In the genomic region with DNA sequence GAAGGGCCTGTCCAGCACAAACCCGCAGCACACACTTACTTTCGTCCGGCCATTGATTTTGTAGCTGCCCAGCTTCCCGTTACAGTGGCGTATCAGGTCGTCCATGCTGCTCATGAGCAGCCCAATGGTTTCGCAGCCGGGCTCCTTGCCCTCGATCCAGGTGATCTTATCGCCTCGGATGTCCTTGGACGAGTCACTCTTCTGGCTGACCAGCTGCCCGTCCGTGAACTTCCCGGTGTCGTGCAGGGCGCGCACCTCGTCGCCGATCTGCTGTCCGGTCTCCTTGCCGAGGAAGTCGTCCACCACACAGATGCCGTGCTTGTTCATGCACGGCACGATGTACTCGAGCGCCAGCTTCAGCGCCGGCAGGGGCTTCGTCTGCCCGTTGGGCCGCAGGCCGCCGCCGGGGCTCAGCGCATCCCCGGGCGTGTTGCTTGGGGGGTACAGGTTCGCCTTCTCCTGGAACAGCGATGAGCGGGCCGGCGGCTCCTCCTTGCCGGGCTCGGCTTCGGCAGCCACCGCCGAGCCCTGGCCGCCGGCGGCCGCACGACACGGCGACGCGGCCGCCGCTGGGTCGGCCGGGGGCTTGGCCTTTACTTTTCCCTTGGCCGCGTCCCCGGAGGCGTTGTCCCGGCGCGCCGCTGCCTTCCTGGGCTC, we compare ENCODE assay signal across 8 cellular contexts. TPM values are rescaled to one million over a fixed set of nuclear protein-coding genes. Genes with fewer than 3 reads are reported as not detected.
A peak's percentile ranks its signal among the peaks of the same experiment; 100 is the strongest.
DNase-seq lines count a peak whose midpoint lies in the region; ATAC-seq, FAIRE-seq and TF ChIP-seq lines count a peak whose summit lies in the region.

No MANE protein-coding gene starts in this region.

- H3K27ac Mint-ChIP-seq in activated naive CD4-positive, alpha-beta T cell treated with anti-CD3 and anti-CD28 coated beads for 36 hours, result peak overlapping the region; percentile 87

- H3K36me3 Mint-ChIP-seq in activated naive CD4-positive, alpha-beta T cell treated with anti-CD3 and anti-CD28 coated beads for 36 hours (ENCODE audit: low read depth), result peaks cover 7% of the 10 kb centered on the region

- H3K27ac ChIP-seq in 22Rv1 (peak overlapping the region; percentile 96), osteoblast (ENCODE audit: low read depth, low read length) (peak overlapping the region; percentile 61), aorta (ENCODE audit: low read depth in 1 of 2, low read length in 2 of 2) (peak overlapping the region; percentile 98)

- ATAC-seq in GM18511 (IDR thresholded peaks at IDR 0.05; ENCODE audit: unreplicated experiment) (peak; percentile 9), HG03045 (IDR thresholded peaks at IDR 0.05; ENCODE audit: unreplicated experiment) (peak; percentile 10), aorta (ENCODE audit: low FRiP score) (peak; percentile 21)

- peaks cover 25% of the 10 kb centered on the region for H3K4me1 ChIP-seq in osteoblast (ENCODE audit: insufficient read depth, low read length)
- peaks cover 0 to 2% of the 10 kb centered on the region in 2 donors for H3K4me1 ChIP-seq in aorta (ENCODE audit: control insufficient read depth in 1 of 2, insufficient read depth in 2 of 2, low read length in 2 of 2)

- peak overlapping the region; percentile 95 for H3K4me2 ChIP-seq in osteoblast (ENCODE audit: insufficient read depth, low read length)

- H3K27me3 Mint-ChIP-seq in activated naive CD4-positive, alpha-beta T cell treated with anti-CD3 and anti-CD28 coated beads for 36 hours (ENCODE audit: low read depth), result no peaks in the 10 kb centered on the region

- intact Hi-C loops in activated naive CD4-positive, alpha-beta T cell treated with anti-CD3 and anti-CD28 coated beads for 36 hours (cut with micrococcal nuclease), result loop anchor here (1.0 to 5.0 kb wide), 4 partner anchors 31 to 444 kb away; partner anchors contain the start of genes ARV1, GNPAT and TTC13
- intact Hi-C loops in aorta (cut with DNase I), result loop anchor here (2.0 to 5.0 kb wide), 4 partner anchors 14 to 108 kb away; partner anchors contain the start of genes EXOC8 (in 1 of the 2), SPRTN (in 1 of the 2) and TSNAX (in 1 of the 2)

- H3K9me3 Mint-ChIP-seq in activated naive CD4-positive, alpha-beta T cell treated with anti-CD3 and anti-CD28 coated beads for 36 hours, result no peaks in the 10 kb centered on the region

- H3K4me3 ChIP-seq in osteoblast (ENCODE audit: insufficient read depth, low read length) (peak overlapping the region; percentile 77), aorta (ENCODE audit: low read length in 2 of 2) (peak overlapping the region; percentile 61 to 97)

- H3K4me1 Mint-ChIP-seq in activated naive CD4-positive, alpha-beta T cell treated with anti-CD3 and anti-CD28 coated beads for 36 hours (ENCODE audit: low read depth), result peaks cover 42% of the 10 kb centered on the region

- peaks cover 29% of the 10 kb centered on the region for H4K20me1 ChIP-seq in osteoblast (ENCODE audit: insufficient read depth, low read length)

- no peaks in the 10 kb centered on the region for H3K27me3 ChIP-seq in osteoblast (ENCODE audit: insufficient read depth, low read length)
- H3K27me3 ChIP-seq in aorta (ENCODE audit: control insufficient read depth in 1 of 2, insufficient read depth in 2 of 2, low read length in 1 of 2), result no peaks in the 10 kb centered on the region

- no peak for TF ChIP-seq CTCF in 22Rv1 (IDR thresholded peaks at IDR 0.05)
- TF ChIP-seq CTCF in osteoblast (IDR thresholded peaks at IDR 0.05; ENCODE audit: extremely low read depth, low read depth, low read length), result no peak

- H3K36me3 ChIP-seq in osteoblast (ENCODE audit: insufficient read depth, low read length) (no peaks in the 10 kb centered on the region), aorta (ENCODE audit: control insufficient read depth in 1 of 2, insufficient read depth in 2 of 2, low read length in 1 of 2) (no peaks in the 10 kb centered on the region)

- DNase-seq in RCC 7860 (ENCODE audit: low spot score), result peak; percentile 44
- peak; percentile 46 for DNase-seq in activated naive CD4-positive, alpha-beta T cell treated with anti-CD3 and anti-CD28 coated beads for 36 hours
- DNase-seq in glomerular visceral epithelial cell (ENCODE audit: extremely low spot score), result peak; percentile 44
- peak; percentile 37 for DNase-seq in osteoblast (ENCODE audit: insufficient read length, low spot score, missing footprints)
- peak; percentile 62 to 84 for DNase-seq in aorta

- H3K4me3 Mint-ChIP-seq in activated naive CD4-positive, alpha-beta T cell treated with anti-CD3 and anti-CD28 coated beads for 36 hours, result peak overlapping the region; percentile 81

- peak overlapping the region; percentile 47 for H2AFZ ChIP-seq in osteoblast (ENCODE audit: low read length)

- WGBS in aorta, 2 donors, result 0% methylated on average over 65 to 71 of the region's 71 CpGs

- H3K79me2 ChIP-seq in osteoblast (ENCODE audit: insufficient read depth, low read length), result peaks cover 51% of the 10 kb centered on the region

- CTCF ChIA-PET in activated naive CD4-positive, alpha-beta T cell treated with anti-CD3 and anti-CD28 coated beads for 36 hours (lab: Charles Lee), result interaction anchor here (0.6 to 2.1 kb wide), 10 partner anchors 14 to 182 kb away, joined by 3 to 10 read pairs (median 4); no protein-coding TSS in a partner anchor

- no peak for FAIRE-seq in RCC 7860 (lab: Jason Lieb, UNC)

- no peaks in the 10 kb centered on the region for H3K9me3 ChIP-seq in osteoblast (ENCODE audit: low read depth, low read length)
- H3K9me3 ChIP-seq in aorta (ENCODE audit: control insufficient read depth, low read length), result no peaks in the 10 kb centered on the region

RNA-seq across cellular contexts. Expression of gene EGLN1, which starts 1.0 kb away (rescaled TPM):
- total RNA-seq in activated naive CD4-positive, alpha-beta T cell treated with anti-CD3 and anti-CD28 coated beads for 36 hours, result 1 to 10 TPM; 9.6 to 9.8 TPM
- total RNA-seq in osteoblast (32.1 and 52.5 TPM in 2 replicates), aorta (10 to 100 TPM; 35.1 to 50.4 TPM)
- 10 to 100 TPM; 11.7 to 21.2 TPM for polyA plus RNA-seq in aorta

Comparison
In these comparisons a context has a peak if more than half of its experiments do, and no peak if none do; other contexts are left out.
1. Peak in every context shown above with its lines: DNase-seq, ATAC-seq, H3K4me3 ChIP-seq and H3K27ac ChIP-seq.